26 cellular contexts compared by ENCODE assay signal in the genomic region with DNA sequence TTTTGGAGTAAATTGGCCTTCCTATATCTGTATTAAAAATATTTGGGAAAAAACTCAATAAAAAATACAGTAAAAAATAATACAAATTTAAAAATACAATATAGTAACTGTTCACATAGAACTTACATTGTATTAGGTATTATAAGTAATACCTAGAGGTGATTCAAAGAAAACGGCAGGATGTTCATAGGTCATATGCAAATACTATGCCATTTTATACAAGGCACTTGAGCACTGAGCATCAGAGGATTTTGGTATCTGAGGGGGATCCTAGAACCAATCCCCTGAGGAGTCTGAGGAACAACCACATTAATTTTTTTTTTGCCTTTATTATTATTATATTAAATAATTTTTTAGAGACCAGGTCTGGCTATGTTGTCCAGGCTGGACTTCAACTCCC.
"Had no signal": no experiment of that assay in that cellular context is flagged by ENCODE, and none has a peak within 500 bp of the region (broad histone marks: within the 10 kb centered on the region; RNA-seq: fewer than 3 reads in every experiment).

No MANE protein-coding gene starts in this region.

- FAIRE-seq: urothelium cell line had no signal

- H3K4me1 Mint-ChIP-seq: endodermal cell, nephron progenitor cell had no signal

- ATAC-seq: esophagus mucosa; gastrocnemius medialis; left cardiac atrium; left lung; naive thymus-derived CD8-positive, alpha-beta T cell; stimulated activated effector memory CD8-positive, alpha-beta T cell treated with anti-CD3 and anti-CD28 coated beads, Interleukin-12 subunit alpha, Interleukin-12 subunit beta, amount 100 ng/mL, for 72 hours; stimulated activated naive CD8-positive, alpha-beta T cell treated with anti-CD3 and anti-CD28 coated beads, Interleukin-15, Interleukin-2, amounts not matched to agents 100 U/mL and 50 U/mL, for 24 hours had no signal

- DNase-seq: colonic mucosa; effector CD8-positive, alpha-beta T cell; endodermal cell; gastrocnemius medialis; head of caudate nucleus; left cardiac atrium; left lung; mammary epithelial cell; naive thymus-derived CD8-positive, alpha-beta T cell; nephron progenitor cell; nucleus accumbens; sigmoid colon; stimulated activated CD4-positive, alpha-beta T cell treated with anti-CD3 and anti-CD28 coated beads, Interleukin-2, amount 100 ng/mL, for 24 hours; stimulated activated CD4-positive, alpha-beta T cell treated with anti-CD3 and anti-CD28 coated beads, Interleukin-4, amount 100 ng/mL, for 24 hours; stimulated activated naive CD8-positive, alpha-beta T cell treated with anti-CD3 and anti-CD28 coated beads, Interleukin-15, Interleukin-2, amounts not matched to agents 100 U/mL and 50 U/mL, for 24 hours; substantia nigra; testis; tibial artery had no signal

- H3K9me3 ChIP-seq: colonic mucosa, gastrocnemius medialis, left lung, prostate gland, right atrium auricular region, sigmoid colon, testis, tibial artery had no signal

- H3K4me3 ChIP-seq: colonic mucosa, gastrocnemius medialis, left lung, prostate gland, right atrium auricular region, sigmoid colon, testis, tibial artery had no signal

- H3K36me3 ChIP-seq: colonic mucosa, prostate gland, right atrium auricular region had no signal

- H3K4me3 Mint-ChIP-seq: dendritic cell treated with granulocyte-macrophage colony-stimulating factor and Interleukin-4, amounts not matched to agents 40 ng/mL and 50 ng/mL, for 4 days; endodermal cell; naive thymus-derived CD8-positive, alpha-beta T cell; nephron progenitor cell; stimulated activated effector memory CD8-positive, alpha-beta T cell treated with anti-CD3 and anti-CD28 coated beads, Interleukin-12 subunit alpha, Interleukin-12 subunit beta, amount 100 ng/mL, for 72 hours; type B pancreatic cell had no signal

- H3K27me3 ChIP-seq: colonic mucosa, gastrocnemius medialis, left lung, right atrium auricular region, sigmoid colon, testis, tibial artery had no signal

- H3K27me3 Mint-ChIP-seq: dendritic cell treated with granulocyte-macrophage colony-stimulating factor and Interleukin-4, amounts not matched to agents 40 ng/mL and 50 ng/mL, for 4 days; naive thymus-derived CD8-positive, alpha-beta T cell; type B pancreatic cell had no signal

- H3K4me1 ChIP-seq: colonic mucosa, gastrocnemius medialis, left lung, prostate gland, right atrium auricular region, sigmoid colon, testis, tibial artery had no signal

- H3K9me3 Mint-ChIP-seq: dendritic cell treated with granulocyte-macrophage colony-stimulating factor and Interleukin-4, amounts not matched to agents 40 ng/mL and 50 ng/mL, for 4 days; endodermal cell; naive thymus-derived CD8-positive, alpha-beta T cell; nephron progenitor cell; stimulated activated effector memory CD8-positive, alpha-beta T cell treated with anti-CD3 and anti-CD28 coated beads, Interleukin-12 subunit alpha, Interleukin-12 subunit beta, amount 100 ng/mL, for 72 hours; type B pancreatic cell had no signal

- H3K27ac Mint-ChIP-seq: endodermal cell; naive thymus-derived CD8-positive, alpha-beta T cell; nephron progenitor cell; stimulated activated effector memory CD8-positive, alpha-beta T cell treated with anti-CD3 and anti-CD28 coated beads, Interleukin-12 subunit alpha, Interleukin-12 subunit beta, amount 100 ng/mL, for 72 hours; type B pancreatic cell had no signal

- H3K27ac ChIP-seq: colonic mucosa, epithelial cell of prostate, gastrocnemius medialis, left lung, prostate gland, right atrium auricular region, sigmoid colon, testis, tibial artery had no signal
